8 cellular contexts compared by ENCODE assay signal in genomic region chr9:129887210-129888084, GRCh38. TPM values are rescaled to one million over a fixed set of nuclear protein-coding genes. Genes with fewer than 3 reads are reported as not detected.
DNase-seq lines count a peak whose midpoint lies in the region; ATAC-seq, FAIRE-seq and TF ChIP-seq lines count a peak whose summit lies in the region.

No MANE protein-coding gene starts in this region.

- ATAC-seq in HepG2 (no peak), GM21515 (IDR thresholded peaks at IDR 0.05; ENCODE audit: unreplicated experiment) (no peak), GM21447 (IDR thresholded peaks at IDR 0.05; ENCODE audit: unreplicated experiment) (no peak)

- H3K36me3 Mint-ChIP-seq in Caco-2 (ENCODE audit: insufficient read depth, unreplicated experiment), result peaks cover 15% of the 10 kb centered on the region

- intact Hi-C loops in Caco-2 (cut with micrococcal nuclease; ENCODE audit: unreplicated experiment), result loop anchor here (10.0 kb wide), 1 partner anchor 357 kb away; no protein-coding TSS in a partner anchor
- intact Hi-C loops in HepG2 (cut with micrococcal nuclease; ENCODE audit: unreplicated experiment), result loop anchor here (5.0 kb wide), 1 partner anchor 210 kb away; no protein-coding TSS in a partner anchor
- intact Hi-C loops in stomach (cut with DNase I; ENCODE audit: low total_unique reads), result loop anchor here (10.0 kb wide), 1 partner anchor 157 kb away; the partner anchor contains the start of gene FNBP1

- no peak overlapping the region for H2AFZ ChIP-seq in HepG2 (ENCODE audit: low read length)

- H3K4me3 Mint-ChIP-seq in Caco-2 (ENCODE audit: unreplicated experiment), result no peak overlapping the region

- in situ Hi-C loops in HepG2 (cut with HindIII; ENCODE audit: extremely low pct_ligation_motif_present, low pct_unique_long_range_greater_than_20kb), result loop anchor here (5.0 to 10.0 kb wide), 2 partner anchors 155 to 217 kb away; partner anchors contain the start of gene FNBP1

- no peak overlapping the region for H3K27ac ChIP-seq in HepG2 (ENCODE audit: extremely low read length, insufficient read depth, low read length)
- peak overlapping the region in 4 of 5 donors; percentile 81 to 92 (median 86) for H3K27ac ChIP-seq in stomach

- H3K36me3 ChIP-seq in Caco-2 (ENCODE audit: control insufficient read depth, insufficient read depth, low read length) (peaks cover 3% of the 10 kb centered on the region; the same call in 1 of the 2 replicates), HepG2 (replicated peaks in 1 of 2; ENCODE audit: control insufficient read depth in 1 of 2, insufficient read depth in 2 of 2, low read length in 2 of 2) (peaks cover 4% of the 10 kb centered on the region in 2 experiments; a peak in 2 of 5 replicates), stomach (peaks cover 0 to 33% (median 18%) of the 10 kb centered on the region in 4 donors)

- no peak for FAIRE-seq in HepG2 (lab: Jason Lieb, UNC)

- no peaks in the 10 kb centered on the region for H4K20me1 ChIP-seq in HepG2 (ENCODE audit: insufficient read depth, low read length)

- peaks cover 18% of the 10 kb centered on the region for H3K4me1 ChIP-seq in Caco-2
- H3K4me1 ChIP-seq in HepG2 (ENCODE audit: insufficient read depth, low read length), result peaks cover 17% of the 10 kb centered on the region
- peaks cover 39 to 87% (median 53%) of the 10 kb centered on the region in 4 donors for H3K4me1 ChIP-seq in stomach

- H3K27me3 Mint-ChIP-seq in Caco-2 (ENCODE audit: insufficient read depth, unreplicated experiment), result no peaks in the 10 kb centered on the region

- no peak overlapping the region for H3K27ac Mint-ChIP-seq in Caco-2 (ENCODE audit: unreplicated experiment)

- H3K4me1 Mint-ChIP-seq in Caco-2 (ENCODE audit: low read depth, unreplicated experiment), result peaks cover 10% of the 10 kb centered on the region

- POLR2A ChIA-PET in Caco-2 (lab: Charles Lee) (interaction anchor here (0.6 kb wide), 1 partner anchor 52 kb away, joined by 3 read pairs; no protein-coding TSS in a partner anchor), HepG2 (lab: Yijun Ruan, JAX) (interaction anchor here (0.9 to 3.1 kb wide), 2 partner anchors 153 to 155 kb away, joined by 3 to 15 read pairs; partner anchors contain the start of gene FNBP1)

- CTCF ChIA-PET in Caco-2 (lab: Charles Lee) (no interaction called here), HepG2 (lab: Yijun Ruan, JAX; ENCODE audit: low intra/inter-chr PET ratio, low total read pairs) (interaction anchor here (0.6 kb wide), 1 partner anchor 349 kb away, joined by 3 read pairs; no protein-coding TSS in a partner anchor)

- H3K4me3 ChIP-seq in Caco-2 (ENCODE audit: low read depth, low read length) (no peak overlapping the region), HepG2 (replicated peaks in 1 of 3; ENCODE audit: insufficient read depth in 1 of 3, low read depth in 2 of 3, low read length in 3 of 3) (no peak overlapping the region), stomach (peak overlapping the region in 3 of 4 donors; percentile 12 to 23 (median 14))

- DNase-seq in Caco-2 (no peak), NOMO-1 (lab: John Stamatoyannopoulos, UW; ENCODE audit: unreplicated experiment in 2 of 2) (peak; percentile 43 to 70), HepG2 (ENCODE audit: low spot score) (no peak), stomach (no peak), NCI-H69 (lab: John Stamatoyannopoulos, UW) (no peak)
- peak; percentile 71 for DNase-seq in activated naive CD4-positive, alpha-beta T cell treated with Interleukin-2 at 50 U/mL for 16 hours

- no peaks in the 10 kb centered on the region for H3K9me3 ChIP-seq in Caco-2
- H3K9me3 ChIP-seq in HepG2 (ENCODE audit: low read length), result no peaks in the 10 kb centered on the region
- no peaks in the 10 kb centered on the region for H3K9me3 ChIP-seq in stomach

- no peak for TF ChIP-seq RAD21 in HepG2 (CRISPR knock-in tag; IDR thresholded peaks at IDR 0.05)

- TF ChIP-seq CTCF in Caco-2 (IDR thresholded peaks at IDR 0.05; ENCODE audit: insufficient read depth in 1 of 2, low read depth in 1 of 2, low read length in 1 of 2, severe bottlenecking in 1 of 2, unreplicated experiment in 1 of 2), result no peak
- no peak for TF ChIP-seq CTCF in HepG2 (CRISPR knock-in tag; IDR thresholded peaks at IDR 0.05)
- TF ChIP-seq CTCF in stomach (IDR thresholded peaks at IDR 0.05), result no peak

- no peaks in the 10 kb centered on the region for H3K79me2 ChIP-seq in HepG2 (ENCODE audit: insufficient read depth, low read length)

- H3K9ac ChIP-seq in HepG2 (ENCODE audit: insufficient read depth, low read depth, low read length), result no peak overlapping the region

- H3K27me3 ChIP-seq in Caco-2 (replicated peaks; ENCODE audit: control insufficient read depth, insufficient read depth, low read length) (no peaks in the 10 kb centered on the region), HepG2 (ENCODE audit: control insufficient read depth in 1 of 2, insufficient read depth in 2 of 2, low read length in 2 of 2) (no peaks in the 10 kb centered on the region; a peak in 1 of 5 replicates), stomach (no peaks in the 10 kb centered on the region)

- TF ChIP-seq POLR2A in HepG2 (IDR thresholded peaks at IDR 0.05; ENCODE audit: insufficient read depth in 1 of 2, low read depth in 2 of 2, low read length in 2 of 2) (no peak), stomach (IDR thresholded peaks at IDR 0.05) (no peak)

- no peak overlapping the region for H3K4me2 ChIP-seq in HepG2 (ENCODE audit: low read depth, low read length)

- no peaks in the 10 kb centered on the region for H3K9me3 Mint-ChIP-seq in Caco-2 (ENCODE audit: unreplicated experiment)

- TF ChIP-seq EP300 in HepG2 (IDR thresholded peaks at IDR 0.05; ENCODE audit: low read depth in 2 of 2, low read length in 2 of 2), result no peak
- TF ChIP-seq EP300 in HepG2 (CRISPR knock-in tag; IDR thresholded peaks at IDR 0.05; ENCODE audit: borderline replicate concordance), result no peak
- TF ChIP-seq EP300 in stomach (IDR thresholded peaks at IDR 0.05), result no peak

- WGBS in HepG2 (ENCODE audit: low lambda C conversion rate), result 88% methylated on average over 24 of the region's 24 CpGs
- 43 to 57% (median 53%) methylated on average over 24 of the region's 24 CpGs for WGBS in stomach, 5 donors

- TSS peak; percentile 23 for BruUV-seq in Caco-2 (replicated peaks; lab: Mats Ljungman, UMichigan)
- BruUV-seq in HepG2 (replicated peaks; lab: Mats Ljungman, UMichigan), result TSS peak; percentile 36

TF ChIP-seq in HepG2, 621 proteins besides CTCF, POLR2A, EP300 and RAD21 (continues in another document):
- TF ChIP-seq ZNF619 (CRISPR knock-in tag; IDR thresholded peaks at IDR 0.05) (no peak), ETV6 (CRISPR knock-in tag; conservative IDR thresholded peaks at IDR 0.05) (no peak)

RNA-seq across cellular contexts. Expression of gene USP20, which starts 52.2 kb away (rescaled TPM):
- total RNA-seq in Caco-2 (2022) (13.9 and 16.5 TPM in 2 replicates), HepG2 (2016; rRNA removed; fragmentation: Illumina TruSeq; extraction: Trizol) (2.9 and 4.4 TPM in 2 replicates), stomach (10 to 100 TPM in 3 of 5 donors, 1 to 10 TPM in 2; 7.3 to 52.1 (median 16.9) TPM)
- total RNA-seq in HepG2 (2016; cell fraction: cytosol; rRNA removed; fragmentation: Illumina TruSeq; extraction: Trizol; ENCODE audit: low read depth), result 0.51 and 1.3 TPM in 2 replicates
- 3.8 and 5.0 TPM in 2 replicates for total RNA-seq in HepG2 (2016; cell fraction: insoluble cytoplasmic fraction; rRNA removed; fragmentation: Illumina TruSeq; extraction: Trizol)
- total RNA-seq in HepG2 (2016; cell fraction: membrane; rRNA removed; fragmentation: Illumina TruSeq; extraction: Trizol), result 1.9 and 2.3 TPM in 2 replicates
- 5.5 TPM in 2 replicates for total RNA-seq in HepG2 (2016; cell fraction: nucleus; rRNA removed; fragmentation: Illumina TruSeq; extraction: Trizol)
- polyA plus RNA-seq in HepG2 (2011; rRNA removed) (5.9 and 8.7 TPM in 2 replicates), stomach (10 to 100 TPM; 15.9 to 32.4 (median 17.3) TPM)
- 4.0 and 5.7 TPM in 2 replicates for polyA plus RNA-seq in HepG2 (2011; cell fraction: cytosol; rRNA removed)
- 64.1 and 76.1 TPM in 2 replicates for polyA plus RNA-seq in HepG2 (2011; cell fraction: nucleus; rRNA removed)
- 7.5 and 8.7 TPM in 2 replicates for polyA plus RNA-seq in HepG2 (2012)
- polyA plus RNA-seq in HepG2 (2016; cell fraction: cytosol; fragmentation: Illumina TruSeq; extraction: Trizol; ENCODE audit: low read depth), result 0.70 and 0.96 TPM in 2 replicates
- polyA plus RNA-seq in HepG2 (2016; cell fraction: insoluble cytoplasmic fraction; fragmentation: Illumina TruSeq; extraction: Trizol; ENCODE audit: low read depth), result 2.6 and 3.2 TPM in 2 replicates
- polyA plus RNA-seq in HepG2 (2016; cell fraction: membrane; fragmentation: Illumina TruSeq; extraction: Trizol; ENCODE audit: low read depth), result 1.4 and 1.5 TPM in 2 replicates
- 14.4 and 18.6 TPM in 2 replicates for polyA plus RNA-seq in HepG2 (2016; cell fraction: nucleus; fragmentation: Illumina TruSeq; extraction: Trizol; ENCODE audit: insufficient read depth, low read depth)
- polyA minus RNA-seq in HepG2 (2011; rRNA and poly(A)+ RNA removed; ENCODE audit: low replicate concordance), result 11.2 and 18.8 TPM in 2 replicates
- 3.8 and 5.1 TPM in 2 replicates for polyA minus RNA-seq in HepG2 (2011; cell fraction: cytosol; rRNA and poly(A)+ RNA removed)
- polyA minus RNA-seq in HepG2 (2011; cell fraction: nucleus; rRNA and poly(A)+ RNA removed), result 8.5 and 10.2 TPM in 2 replicates

RNA-seq across cellular contexts. Expression of gene C9orf78, which starts 52.4 kb away (rescaled TPM):
- total RNA-seq in Caco-2 (2022) (38.3 and 44.1 TPM in 2 replicates), HepG2 (2016; rRNA removed; fragmentation: Illumina TruSeq; extraction: Trizol) (35.5 and 49.0 TPM in 2 replicates), stomach (10 to 100 TPM; 18.7 to 62.0 (median 31.7) TPM)
- 14.6 and 16.3 TPM in 2 replicates for total RNA-seq in HepG2 (2016; cell fraction: cytosol; rRNA removed; fragmentation: Illumina TruSeq; extraction: Trizol; ENCODE audit: low read depth)
- total RNA-seq in HepG2 (2016; cell fraction: insoluble cytoplasmic fraction; rRNA removed; fragmentation: Illumina TruSeq; extraction: Trizol), result 37.6 and 59.4 TPM in 2 replicates
- total RNA-seq in HepG2 (2016; cell fraction: membrane; rRNA removed; fragmentation: Illumina TruSeq; extraction: Trizol), result 28.0 and 28.1 TPM in 2 replicates
- 12.7 and 14.8 TPM in 2 replicates for total RNA-seq in HepG2 (2016; cell fraction: nucleus; rRNA removed; fragmentation: Illumina TruSeq; extraction: Trizol)
- polyA plus RNA-seq in HepG2 (2011; rRNA removed) (14.7 and 18.4 TPM in 2 replicates), stomach (10 to 100 TPM; 54.5 to 67.5 (median 55.3) TPM)
- polyA plus RNA-seq in HepG2 (2011; cell fraction: cytosol; rRNA removed), result 17.3 and 19.6 TPM in 2 replicates
- polyA plus RNA-seq in HepG2 (2011; cell fraction: nucleus; rRNA removed), result 3.1 and 4.7 TPM in 2 replicates
- 23.6 and 27.5 TPM in 2 replicates for polyA plus RNA-seq in HepG2 (2012)
- 18.5 and 18.8 TPM in 2 replicates for polyA plus RNA-seq in HepG2 (2016; cell fraction: cytosol; fragmentation: Illumina TruSeq; extraction: Trizol; ENCODE audit: low read depth)
- 81.0 and 86.6 TPM in 2 replicates for polyA plus RNA-seq in HepG2 (2016; cell fraction: insoluble cytoplasmic fraction; fragmentation: Illumina TruSeq; extraction: Trizol; ENCODE audit: low read depth)
- 30.0 and 32.0 TPM in 2 replicates for polyA plus RNA-seq in HepG2 (2016; cell fraction: membrane; fragmentation: Illumina TruSeq; extraction: Trizol; ENCODE audit: low read depth)
- 30.1 and 37.2 TPM in 2 replicates for polyA plus RNA-seq in HepG2 (2016; cell fraction: nucleus; fragmentation: Illumina TruSeq; extraction: Trizol; ENCODE audit: insufficient read depth, low read depth)
- 1.4 and 13.5 TPM in 2 replicates for polyA minus RNA-seq in HepG2 (2011; rRNA and poly(A)+ RNA removed; ENCODE audit: low replicate concordance)
- polyA minus RNA-seq in HepG2 (2011; cell fraction: cytosol; rRNA and poly(A)+ RNA removed), result 8.1 and 10.6 TPM in 2 replicates
- 7.0 and 9.3 TPM in 2 replicates for polyA minus RNA-seq in HepG2 (2011; cell fraction: nucleus; rRNA and poly(A)+ RNA removed)

Comparison
In these comparisons a context has a peak if more than half of its experiments do, and no peak if none do; other contexts are left out.
1. DNase-seq: peak in NOMO-1 (2 of 2) and activated naive CD4-positive, alpha-beta T cell treated with Interleukin-2 at 50 U/mL for 16 hours (single experiment); none in Caco-2 (0 of 2), HepG2 (single experiment), stomach (single experiment) and NCI-H69 (single experiment).
2. H3K4me3 ChIP-seq: peak in stomach (3 of 4); none in Caco-2 (single experiment) and HepG2 (0 of 3).